Comparison of ENCODE assay signal across 9 cellular contexts in the genomic region with DNA sequence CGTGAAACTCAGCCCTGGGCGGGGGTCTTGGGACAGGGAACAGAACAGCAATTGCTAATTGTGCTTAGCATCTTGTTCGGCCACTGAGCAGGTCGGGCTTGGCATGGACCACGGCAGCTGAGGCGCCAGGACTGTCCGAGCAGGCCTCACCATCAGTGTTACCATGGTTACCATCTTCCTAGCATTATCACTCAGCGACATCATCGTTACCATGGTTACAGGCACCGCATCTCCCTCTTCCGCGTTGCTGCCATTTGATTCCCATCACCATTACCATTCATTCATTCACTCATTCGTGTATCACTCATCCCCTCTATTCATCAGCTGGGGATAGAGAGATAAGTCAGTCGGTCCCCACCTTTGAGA.
A peak's percentile ranks its signal among the peaks of the same experiment; 100 is the strongest.
DNase-seq lines count a peak whose midpoint lies in the region; ATAC-seq and TF ChIP-seq lines count a peak whose summit lies in the region.
"Had no signal": no experiment of that assay in that cellular context is flagged by ENCODE, and none has a peak within 500 bp of the region (broad histone marks: within the 10 kb centered on the region; RNA-seq: fewer than 3 reads in every experiment).

No MANE protein-coding gene starts in this region.

- intact Hi-C loops in OCI-LY7 (cut with micrococcal nuclease; ENCODE audit: unreplicated experiment): no loop called here

- H3K36me3 ChIP-seq in OCI-LY7 (ENCODE audit: insufficient read depth, low read length) (no peaks in the 10 kb centered on the region), rectal smooth muscle tissue (ENCODE audit: control insufficient read depth, insufficient read depth, low read length) (no peaks in the 10 kb centered on the region)
- no peaks in the 10 kb centered on the region for H3K36me3 ChIP-seq in effector memory CD4-positive, alpha-beta T cell (ENCODE audit: control insufficient read depth, insufficient read depth, low read length)
- H3K36me3 ChIP-seq: tibial artery had no signal

- H3K4me1 ChIP-seq in OCI-LY7 (ENCODE audit: insufficient read depth, low read length, poor library complexity, severe bottlenecking) (peaks cover 31% of the 10 kb centered on the region), rectal smooth muscle tissue (ENCODE audit: control insufficient read depth, insufficient read depth, low read length) (no peaks in the 10 kb centered on the region)
- H3K4me1 ChIP-seq in effector memory CD4-positive, alpha-beta T cell (ENCODE audit: control insufficient read depth, insufficient read depth, low read length, poor library complexity, severe bottlenecking): peaks cover 42% of the 10 kb centered on the region

- no TSS peak for BruUV-seq in OCI-LY7 (replicated peaks; lab: Mats Ljungman, UMichigan)

- H3K79me2 ChIP-seq in OCI-LY7 (ENCODE audit: insufficient read depth, low read depth, low read length): no peaks in the 10 kb centered on the region

- H3K9ac ChIP-seq in rectal smooth muscle tissue (ENCODE audit: low read length): no peak overlapping the region

- TF ChIP-seq CTCF in OCI-LY7 (conservative IDR thresholded peaks at IDR 0.05; ENCODE audit: low read length): no peak

- peak overlapping the region; percentile 85 for H3K4me2 ChIP-seq in OCI-LY7 (ENCODE audit: low read length)

- peak overlapping the region; percentile 82; the same call in 1 of the 2 replicates for H2AFZ ChIP-seq in OCI-LY7 (ENCODE audit: low read length)

- POLR2A ChIA-PET in OCI-LY7 (lab: Charles Lee): interaction anchor here (0.6 kb wide), 1 partner anchor 895 kb away, joined by 3 read pairs; no protein-coding TSS in a partner anchor

- H3K9me2 ChIP-seq in OCI-LY7 (ENCODE audit: insufficient read depth, low read length): no peaks in the 10 kb centered on the region

- H3K27me3 ChIP-seq in effector memory CD4-positive, alpha-beta T cell (replicated peaks; ENCODE audit: control insufficient read depth, insufficient read depth, low read length, poor library complexity, severe bottlenecking): no peaks in the 10 kb centered on the region
- no peaks in the 10 kb centered on the region for H3K27me3 ChIP-seq in rectal smooth muscle tissue (ENCODE audit: control insufficient read depth, insufficient read depth, low read length)

- H3K27ac ChIP-seq in OCI-LY7 (ENCODE audit: low read depth, low read length, poor library complexity, severe bottlenecking): no peak overlapping the region
- peak overlapping the region; percentile 97 for H3K27ac ChIP-seq in effector memory CD4-positive, alpha-beta T cell (ENCODE audit: insufficient read depth, low read length, poor library complexity, severe bottlenecking)
- H3K27ac ChIP-seq in rectal smooth muscle tissue (ENCODE audit: low read depth, low read length): no peak overlapping the region
- H3K27ac ChIP-seq: tibial artery had no signal

- ATAC-seq in GM21786 (IDR thresholded peaks at IDR 0.05; ENCODE audit: unreplicated experiment) (no peak), HG03565 (IDR thresholded peaks at IDR 0.05; ENCODE audit: unreplicated experiment) (no peak)

- H3K4me3 ChIP-seq in OCI-LY7 (ENCODE audit: low read depth, low read length, poor library complexity, severe bottlenecking) (peak overlapping the region; percentile 75), rectal smooth muscle tissue (ENCODE audit: low read length) (peak overlapping the region; percentile 23)
- peak overlapping the region; percentile 84 for H3K4me3 ChIP-seq in effector memory CD4-positive, alpha-beta T cell (ENCODE audit: insufficient read depth, low read depth, low read length, poor library complexity, severe bottlenecking)

- DNase-seq in NCI-H2029 (lab: John Stamatoyannopoulos, UW) (peak; percentile 43), NCI-H2029 treated with DMSO at 0.1 percent for 48 hours (lab: John Stamatoyannopoulos, UW) (no peak), OCI-LY7 (ENCODE audit: low spot score) (peak; percentile 9)
- no peak for DNase-seq in effector memory CD4-positive, alpha-beta T cell
- DNase-seq in stimulated activated CD4-positive, alpha-beta T cell treated with anti-CD3 and anti-CD28 coated beads, Interleukin-1b, Interleukin-23, amount 100 ng/mL, for 48 hours: no peak
- DNase-seq: tibial artery had no signal

- CTCF ChIA-PET in OCI-LY7 (lab: Charles Lee; ENCODE audit: unreplicated experiment): no interaction called here

- H3K9me3 ChIP-seq in OCI-LY7 (ENCODE audit: low read length): no peaks in the 10 kb centered on the region
- H3K9me3 ChIP-seq in effector memory CD4-positive, alpha-beta T cell (ENCODE audit: control insufficient read depth, low read length): no peaks in the 10 kb centered on the region
- H3K9me3 ChIP-seq: tibial artery had no signal

- no peaks in the 10 kb centered on the region for H4K20me1 ChIP-seq in OCI-LY7 (ENCODE audit: insufficient read depth, low read length)

Comparison
In these comparisons a context has a peak if more than half of its experiments do, and no peak if none do; other contexts are left out.
1. DNase-seq: peak in NCI-H2029 (single experiment) and OCI-LY7 (single experiment); none in NCI-H2029 treated with DMSO at 0.1 percent for 48 hours (single experiment), effector memory CD4-positive, alpha-beta T cell (0 of 3) and stimulated activated CD4-positive, alpha-beta T cell treated with anti-CD3 and anti-CD28 coated beads, Interleukin-1b, Interleukin-23, amount 100 ng/mL, for 48 hours (single experiment).
2. H3K4me3 ChIP-seq: peak in every context shown above with its lines; median percentile 84 in effector memory CD4-positive, alpha-beta T cell; 75 in OCI-LY7; 23 in rectal smooth muscle tissue.